14 cellular contexts compared by ENCODE assay signal in the genomic region with DNA sequence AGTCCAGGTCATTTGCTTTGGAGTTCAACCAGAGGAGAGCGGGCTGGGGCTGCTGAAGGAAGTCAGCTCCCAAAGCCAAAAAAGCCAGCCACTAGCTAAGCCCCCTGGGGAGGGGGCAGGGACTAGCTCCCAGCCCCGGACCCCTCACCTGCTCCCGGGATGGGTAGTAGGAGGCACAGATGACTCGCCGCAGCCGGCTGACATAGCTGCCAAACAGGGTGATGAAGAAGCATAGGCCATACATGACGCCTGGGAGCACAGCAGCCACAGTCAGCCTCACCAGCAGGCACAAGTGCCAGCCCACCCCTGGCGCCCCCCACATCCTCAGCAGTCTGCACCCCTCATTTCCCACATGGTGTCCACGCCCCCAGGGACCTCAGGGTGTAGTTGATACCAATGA. TPM values are rescaled to one million over a fixed set of nuclear protein-coding genes. Genes with fewer than 3 reads are reported as not detected.
DNase-seq lines count a peak whose midpoint lies in the region; ATAC-seq and TF ChIP-seq lines count a peak whose summit lies in the region.
"Had no signal": no experiment of that assay in that cellular context is flagged by ENCODE, and none has a peak within 500 bp of the region (broad histone marks: within the 10 kb centered on the region; RNA-seq: fewer than 3 reads in every experiment).

No MANE protein-coding gene starts in this region.

- no peak overlapping the region for H3K4me3 ChIP-seq in MG63
- H3K4me3 ChIP-seq: SJSA1 had no signal

- DNase-seq in MG63 (peak; percentile 69), foreskin keratinocyte (no peak), NCI-H2107 (lab: John Stamatoyannopoulos, UW) (no peak)
- DNase-seq: C1 segment of cervical spinal cord, H9, NCI-H1436, NCI-H2029 treated with DMSO at 0.1 percent for 48 hours, NCI-H748 treated with DMSO at 0.1 percent for 48 hours had no signal

- TF ChIP-seq CTCF in 22Rv1 (IDR thresholded peaks at IDR 0.05) (no peak), foreskin keratinocyte (conservative IDR thresholded peaks at IDR 0.05) (no peak)

- peaks cover 9% of the 10 kb centered on the region for H3K4me1 ChIP-seq in foreskin keratinocyte

- H3K9me3 ChIP-seq in MG63: no peaks in the 10 kb centered on the region
- H3K9me3 ChIP-seq: SJSA1 had no signal

- H3K27ac ChIP-seq in 22Rv1: peak overlapping the region; percentile 39
- no peak overlapping the region for H3K27ac ChIP-seq in foreskin keratinocyte
- H3K27ac ChIP-seq: HL-60, SJSA1 had no signal

- no peaks in the 10 kb centered on the region for H3K36me3 ChIP-seq in MG63
- H3K36me3 ChIP-seq: SJSA1 had no signal

- ATAC-seq in foreskin keratinocyte: peak; percentile 19
- no peak for ATAC-seq in GM18517 (IDR thresholded peaks at IDR 0.05; ENCODE audit: unreplicated experiment)
- no peak for ATAC-seq in GM18873 (IDR thresholded peaks at IDR 0.05; ENCODE audit: low FRiP score, unreplicated experiment)

- H3K27me3 ChIP-seq in MG63 (no peaks in the 10 kb centered on the region), foreskin keratinocyte (no peaks in the 10 kb centered on the region)
- H3K27me3 ChIP-seq: SJSA1 had no signal

RNA-seq across cellular contexts. Expression of a gene that starts 7.4 kb away (rescaled TPM):
- total RNA-seq in MG63 (2014; rRNA removed; shearing (Covaris generic); ENCODE audit: low replicate concordance): not detected in 2 replicates
- 0.07 and 0.27 TPM in 2 replicates for total RNA-seq in foreskin keratinocyte
- polyA plus RNA-seq in foreskin keratinocyte: 0.11 and 0.12 TPM in 2 replicates
- total RNA-seq: SJSA1 had no signal

RNA-seq across cellular contexts. Expression of a gene that starts 7.5 kb away (rescaled TPM):
- not detected in 2 replicates for total RNA-seq in MG63 (2014; rRNA removed; shearing (Covaris generic); ENCODE audit: low replicate concordance)
- not detected in 2 replicates for total RNA-seq in foreskin keratinocyte
- not detected in 2 replicates for polyA plus RNA-seq in foreskin keratinocyte
- total RNA-seq: H9, NCI-H460, SJSA1 had no signal

RNA-seq across cellular contexts. Expression of a gene that starts 23.6 kb away (rescaled TPM):
- total RNA-seq in MG63 (2014; rRNA removed; shearing (Covaris generic); ENCODE audit: low replicate concordance): 25.7 and 60.5 TPM in 2 replicates
- total RNA-seq in foreskin keratinocyte: 26.2 and 32.8 TPM in 2 replicates
- 17.3 and 19.4 TPM in 2 replicates for polyA plus RNA-seq in foreskin keratinocyte

RNA-seq across cellular contexts. Expression of a gene that starts 25.0 kb away (rescaled TPM):
- total RNA-seq in MG63 (2014; rRNA removed; shearing (Covaris generic); ENCODE audit: low replicate concordance): 189 and 285 TPM in 2 replicates
- 214 and 242 TPM in 2 replicates for total RNA-seq in foreskin keratinocyte
- 201 and 244 TPM in 2 replicates for polyA plus RNA-seq in foreskin keratinocyte

RNA-seq across cellular contexts. Expression of a gene that starts 32.8 kb away (rescaled TPM):
- not detected in 2 replicates for total RNA-seq in MG63 (2014; rRNA removed; shearing (Covaris generic); ENCODE audit: low replicate concordance)
- total RNA-seq in foreskin keratinocyte: not detected in 2 replicates
- polyA plus RNA-seq in foreskin keratinocyte: not detected in 2 replicates
- total RNA-seq: SJSA1 had no signal
